ENCODE assay signal across 8 cellular contexts in genomic region chr6:112286010-112286409, GRCh38.
DNase-seq lines count a peak whose midpoint lies in the region; ATAC-seq lines count a peak whose summit lies in the region.

No MANE protein-coding gene starts in this region.

- DNase-seq in activated CD8-positive, alpha-beta memory T cell treated with anti-CD3 and anti-CD28 coated beads for 48 hours (ENCODE audit: low read depth in 2 of 3, low spot score in 2 of 3): peak in 2 of 3 experiments; percentile 22 to 31
- peak; percentile 46 to 57 for DNase-seq in stimulated activated CD8-positive, alpha-beta memory T cell treated with anti-CD3 and anti-CD28 coated beads, Interleukin-15, amount 100 ng/mL, for 48 hours (ENCODE audit: low read depth in 2 of 2)
- no peak for DNase-seq in SKM-1 treated with dmso at 0.1 percent for 144 hours (lab: John Stamatoyannopoulos, UW; ENCODE audit: unreplicated experiment)
- no peak for DNase-seq in NCI-H2107 treated with DMSO at 0.1 percent for 48 hours (lab: John Stamatoyannopoulos, UW; ENCODE audit: unreplicated experiment)
- no peak for DNase-seq in SKM-1 (lab: John Stamatoyannopoulos, UW; ENCODE audit: unreplicated experiment)
- no peak for DNase-seq in DMS53 treated with DMSO at 0.1 percent for 48 hours (lab: John Stamatoyannopoulos, UW; ENCODE audit: unreplicated experiment)

- ATAC-seq in GM19395 (IDR thresholded peaks at IDR 0.05; ENCODE audit: unreplicated experiment) (peak; percentile 76), HG03139 (IDR thresholded peaks at IDR 0.05; ENCODE audit: unreplicated experiment) (peak; percentile 76)

Comparison
In these comparisons a context has a peak if more than half of its experiments do, and no peak if none do; other contexts are left out.
1. DNase-seq: peak in activated CD8-positive, alpha-beta memory T cell treated with anti-CD3 and anti-CD28 coated beads for 48 hours (2 of 3) and stimulated activated CD8-positive, alpha-beta memory T cell treated with anti-CD3 and anti-CD28 coated beads, Interleukin-15, amount 100 ng/mL, for 48 hours (2 of 2); none in SKM-1 treated with dmso at 0.1 percent for 144 hours (single experiment), NCI-H2107 treated with DMSO at 0.1 percent for 48 hours (single experiment), SKM-1 (single experiment) and DMS53 treated with DMSO at 0.1 percent for 48 hours (single experiment).